25 cellular contexts compared by ENCODE assay signal in the genomic region with DNA sequence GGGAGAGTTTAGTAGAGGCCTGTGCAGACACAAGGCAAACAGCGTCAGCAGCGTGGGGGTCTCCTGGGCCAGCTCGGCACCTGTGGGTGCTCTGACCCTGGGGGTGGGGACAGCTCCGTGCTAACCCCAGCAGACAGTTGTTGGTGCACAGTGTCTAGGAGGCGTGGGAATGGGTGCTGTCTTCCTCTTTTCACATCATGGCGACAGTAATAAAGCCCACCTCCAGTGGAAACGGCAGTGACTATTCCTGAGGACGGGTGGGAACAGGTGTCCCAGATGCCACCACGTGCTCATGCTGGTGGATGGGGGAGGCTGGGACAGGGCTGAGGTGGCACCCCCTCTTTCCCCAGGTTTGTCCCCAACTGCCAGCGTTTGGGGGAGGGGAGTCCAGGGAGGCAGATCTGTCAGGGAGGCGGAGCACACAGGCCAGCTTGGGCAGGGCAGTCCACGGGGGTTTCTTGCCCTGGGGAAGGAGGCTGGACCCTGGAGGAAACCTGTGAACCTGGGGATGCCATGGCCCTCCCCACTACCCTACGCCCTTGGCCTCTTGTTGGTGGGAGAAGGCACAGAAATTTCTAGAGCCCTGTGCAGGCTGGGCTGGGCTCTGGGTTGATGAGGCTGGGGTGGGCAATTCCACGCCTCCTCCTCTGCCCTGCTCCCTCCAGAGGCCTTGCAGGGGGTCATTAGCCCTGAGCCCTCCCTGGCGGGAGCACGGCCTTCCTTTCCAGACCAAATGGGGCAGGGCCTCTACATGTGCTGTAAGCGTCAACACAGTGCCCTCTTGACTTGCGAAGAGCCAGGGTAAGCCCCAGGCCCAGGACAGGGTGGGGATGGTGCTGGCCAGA. TPM values are rescaled to one million over a fixed set of nuclear protein-coding genes. Genes with fewer than 3 reads are reported as not detected.
DNase-seq lines count a peak whose midpoint lies in the region; FAIRE-seq and TF ChIP-seq lines count a peak whose summit lies in the region.
"Had no signal": no experiment of that assay in that cellular context is flagged by ENCODE, and none has a peak within 500 bp of the region (broad histone marks: within the 10 kb centered on the region; RNA-seq: fewer than 3 reads in every experiment).

No MANE protein-coding gene starts in this region.

- peak overlapping the region; percentile 81 for H2AK5ac ChIP-seq in neuronal stem cell (ENCODE audit: low read depth, low read length)

- H2AFZ ChIP-seq in Karpas-422 (ENCODE audit: low read length) (no peak overlapping the region), astrocyte (ENCODE audit: low read depth, low read length) (no peak overlapping the region), neuronal stem cell (ENCODE audit: low read length) (no peak overlapping the region), PC-9 (no peak overlapping the region)
- H2AFZ ChIP-seq: parathyroid adenoma had no signal

- no peak overlapping the region for H3K14ac ChIP-seq in neuronal stem cell (ENCODE audit: low read length)

- POLR2A ChIA-PET in PC-9 (lab: Charles Lee; ENCODE audit: unreplicated experiment): interaction anchor here (0.5 kb wide), 1 partner anchor 39 kb away, joined by 3 read pairs; no protein-coding TSS in a partner anchor

- H3K9me3 ChIP-seq in BLaER1 treated with 17β-estradiol and CSF1 and Interleukin-3, amounts not matched to agents 10 nM and 100 nM (replicated peaks in 1 of 11): no peaks in the 10 kb centered on the region
- H3K9me3 ChIP-seq in Karpas-422 (ENCODE audit: low read length) (no peaks in the 10 kb centered on the region), astrocyte (ENCODE audit: insufficient read depth, low read depth, low read length) (no peaks in the 10 kb centered on the region), neuronal stem cell (replicated peaks in 1 of 2; ENCODE audit: control insufficient read depth in 2 of 2, insufficient read depth in 1 of 2, low read depth in 1 of 2, low read length in 2 of 2) (peaks cover 0 to 1% of the 10 kb centered on the region in 2 donors), PC-9 (ENCODE audit: insufficient read depth, low read depth) (no peaks in the 10 kb centered on the region), Peyer's patch (no peaks in the 10 kb centered on the region)
- H3K9me3 ChIP-seq: gastroesophageal sphincter, right atrium auricular region, upper lobe of left lung had no signal

- no peaks in the 10 kb centered on the region for H3K27me3 Mint-ChIP-seq in astrocyte (ENCODE audit: low read depth, unreplicated experiment)
- H3K27me3 Mint-ChIP-seq: naive thymus-derived CD8-positive, alpha-beta T cell had no signal

- no peak overlapping the region; a peak in 1 of 20 replicates for H3K4me3 ChIP-seq in BLaER1 treated with 17β-estradiol and CSF1 and Interleukin-3, amounts not matched to agents 10 nM and 100 nM
- H3K4me3 ChIP-seq in Karpas-422 (ENCODE audit: low read length) (no peak overlapping the region), astrocyte (ENCODE audit: insufficient read depth, low read depth, low read length) (no peak overlapping the region), neuronal stem cell (ENCODE audit: low read length in 2 of 2) (no peak overlapping the region), PC-9 (no peak overlapping the region), Peyer's patch (no peak overlapping the region)
- H3K4me3 ChIP-seq: dorsolateral prefrontal cortex, gastroesophageal sphincter, right atrium auricular region, SK-N-MC, upper lobe of left lung had no signal

- WGBS in neuronal stem cell (ENCODE audit: extremely low coverage in 2 of 2, insufficient read length in 2 of 2, insufficient replicate concordance in 1 of 2), 2 donors: no CpG with 5 or more reads among the region's 18 CpGs

- peak overlapping the region; percentile 72 for H2BK120ac ChIP-seq in neuronal stem cell (ENCODE audit: low read depth, low read length)

- peaks cover 58 to 67% (median 60%) of the 10 kb centered on the region in 10 experiments for H3K4me1 ChIP-seq in BLaER1 treated with 17β-estradiol and CSF1 and Interleukin-3, amounts not matched to agents 10 nM and 100 nM
- H3K4me1 ChIP-seq in Karpas-422 (ENCODE audit: low read length) (peaks cover 38% of the 10 kb centered on the region), astrocyte (ENCODE audit: insufficient read depth, low read length) (peaks cover 22% of the 10 kb centered on the region), neuronal stem cell (ENCODE audit: control insufficient read depth in 2 of 2, insufficient read depth in 1 of 2, low read depth in 1 of 2, low read length in 2 of 2) (peaks cover 5 to 16% of the 10 kb centered on the region in 2 donors), PC-9 (replicated peaks; ENCODE audit: insufficient read depth) (peaks cover 14% of the 10 kb centered on the region), Peyer's patch (peaks cover 6 to 29% (median 11%) of the 10 kb centered on the region in 4 donors)

- H3F3A ChIP-seq in PC-9 (ENCODE audit: insufficient read depth, low read depth): peaks cover 16% of the 10 kb centered on the region

- H2BK12ac ChIP-seq in neuronal stem cell (ENCODE audit: low read length): no peak overlapping the region

- DNase-seq in Karpas-422 (no peak), astrocyte (ENCODE audit: low read depth) (no peak), neuronal stem cell (ENCODE audit: low spot score) (no peak), SIG-M5 (lab: John Stamatoyannopoulos, UW) (no peak), PC-9 (no peak), Peyer's patch (no peak)
- DNase-seq: activated naive CD4-positive, alpha-beta T cell; activated T-cell treated with anti-CD3 and anti-CD28 coated beads, Interleukin-2, amount 50 U/mL, for 4 hours; CD8-positive, alpha-beta T cell; dorsolateral prefrontal cortex; GOT3; midbrain; naive thymus-derived CD8-positive, alpha-beta T cell; NCI-H2029; stimulated activated CD4-positive, alpha-beta T cell treated with anti-CD3 and anti-CD28 coated beads, Interleukin-4, amount 100 ng/mL, for 24 hours; substantia nigra; T-helper 2 cell had no signal

- H4K91ac ChIP-seq in neuronal stem cell (ENCODE audit: low read depth, low read length, poor library complexity): no peak overlapping the region

- no peak overlapping the region for H3K27ac Mint-ChIP-seq in astrocyte (ENCODE audit: unreplicated experiment)
- H3K27ac Mint-ChIP-seq: CD8-positive, alpha-beta T cell; naive thymus-derived CD8-positive, alpha-beta T cell; stimulated activated effector memory CD8-positive, alpha-beta T cell treated with anti-CD3 and anti-CD28 coated beads, Interleukin-12 subunit alpha, Interleukin-12 subunit beta, amount 100 ng/mL, for 72 hours had no signal

- no peak for FAIRE-seq in astrocyte (lab: Jason Lieb, UNC)

- H2BK5ac ChIP-seq in neuronal stem cell (ENCODE audit: low read length): peak overlapping the region; percentile 48

- TF ChIP-seq CTCF in astrocyte (IDR thresholded peaks at IDR 0.05; ENCODE audit: insufficient read depth, low read depth, low read length): no peak
- TF ChIP-seq CTCF in PC-9 (conservative IDR thresholded peaks at IDR 0.05): no peak
- no peak for TF ChIP-seq CTCF in Peyer's patch (IDR thresholded peaks at IDR 0.05)

- peak overlapping the region; percentile 42 to 100 (median 84) for H3K4me2 ChIP-seq in BLaER1 treated with 17β-estradiol and CSF1 and Interleukin-3, amounts not matched to agents 10 nM and 100 nM
- H3K4me2 ChIP-seq in Karpas-422 (ENCODE audit: low read depth, low read length, poor library complexity, severe bottlenecking) (peak overlapping the region; percentile 10), astrocyte (ENCODE audit: low read length) (peak overlapping the region; percentile 32), neuronal stem cell (ENCODE audit: insufficient read depth, low read length, poor library complexity, severe bottlenecking) (no peak overlapping the region), PC-9 (no peak overlapping the region)

- H3K36me3 ChIP-seq in BLaER1 treated with 17β-estradiol and CSF1 and Interleukin-3, amounts not matched to agents 10 nM and 100 nM: no peaks in the 10 kb centered on the region; a peak in 1 of 22 replicates
- H3K36me3 ChIP-seq in Karpas-422 (ENCODE audit: insufficient read depth, low read length) (no peaks in the 10 kb centered on the region), astrocyte (ENCODE audit: insufficient read depth, low read length) (no peaks in the 10 kb centered on the region), neuronal stem cell (replicated peaks in 1 of 2; ENCODE audit: control insufficient read depth in 2 of 2, insufficient read depth in 2 of 2, low read length in 2 of 2) (no peaks in the 10 kb centered on the region), PC-9 (ENCODE audit: low read depth) (no peaks in the 10 kb centered on the region), Peyer's patch (no peaks in the 10 kb centered on the region)
- H3K36me3 ChIP-seq: brain microvascular endothelial cell, gastroesophageal sphincter, right atrium auricular region, upper lobe of left lung had no signal

- H3K23ac ChIP-seq in neuronal stem cell (ENCODE audit: low read depth, low read length, poor library complexity): peak overlapping the region; percentile 43

- H3K9me2 ChIP-seq in Karpas-422 (replicated peaks; ENCODE audit: insufficient read depth, low read length): no peaks in the 10 kb centered on the region
- H3K9me2 ChIP-seq in PC-9 (ENCODE audit: insufficient read depth): no peaks in the 10 kb centered on the region

- no peaks in the 10 kb centered on the region for H3K9me3 Mint-ChIP-seq in astrocyte (ENCODE audit: unreplicated experiment)
- H3K9me3 Mint-ChIP-seq: activated T-cell treated with anti-CD3 and anti-CD28 coated beads, Interleukin-2, amount 50 U/mL, for 4 hours; CD8-positive, alpha-beta T cell; naive thymus-derived CD8-positive, alpha-beta T cell; stimulated activated effector memory CD8-positive, alpha-beta T cell treated with anti-CD3 and anti-CD28 coated beads, Interleukin-12 subunit alpha, Interleukin-12 subunit beta, amount 100 ng/mL, for 72 hours had no signal

- H3K18ac ChIP-seq in neuronal stem cell (ENCODE audit: low read length): no peak overlapping the region

- H3K27ac ChIP-seq in BLaER1 treated with 17β-estradiol and CSF1 and Interleukin-3, amounts not matched to agents 10 nM and 100 nM: peak overlapping the region in 2 of 11 experiments; percentile 23 to 47; a peak in 2 of 22 replicates
- H3K27ac ChIP-seq in Karpas-422 (ENCODE audit: low read length) (no peak overlapping the region), astrocyte (ENCODE audit: low read depth, low read length) (no peak overlapping the region), neuronal stem cell (replicated peaks; ENCODE audit: low read length) (no peak overlapping the region), PC-9 (no peak overlapping the region), Peyer's patch (no peak overlapping the region)
- H3K27ac ChIP-seq: brain microvascular endothelial cell, dorsolateral prefrontal cortex, parathyroid adenoma, right atrium auricular region, SK-N-MC had no signal

- H3K4me3 Mint-ChIP-seq in astrocyte (ENCODE audit: unreplicated experiment): no peak overlapping the region
- H3K4me3 Mint-ChIP-seq: activated T-cell treated with anti-CD3 and anti-CD28 coated beads, Interleukin-2, amount 50 U/mL, for 4 hours; CD8-positive, alpha-beta T cell; stimulated activated effector memory CD8-positive, alpha-beta T cell treated with anti-CD3 and anti-CD28 coated beads, Interleukin-12 subunit alpha, Interleukin-12 subunit beta, amount 100 ng/mL, for 72 hours had no signal

- no peak for TF ChIP-seq POLR2A in Peyer's patch (IDR thresholded peaks at IDR 0.05)

- CTCF ChIA-PET in PC-9 (lab: Charles Lee): no interaction called here

- H2BK15ac ChIP-seq in neuronal stem cell (ENCODE audit: low read length): no peak overlapping the region

- BruUV-seq in PC-9 (replicated peaks; lab: Mats Ljungman, UMichigan): no TSS peak

- H3K79me2 ChIP-seq in Karpas-422 (ENCODE audit: low read length): no peaks in the 10 kb centered on the region
- no peaks in the 10 kb centered on the region for H3K79me2 ChIP-seq in astrocyte (ENCODE audit: insufficient read depth, low read length)
- no peaks in the 10 kb centered on the region for H3K79me2 ChIP-seq in PC-9 (ENCODE audit: low read depth)

- H3K9ac ChIP-seq in BLaER1 treated with 17β-estradiol and CSF1 and Interleukin-3, amounts not matched to agents 10 nM and 100 nM: peak overlapping the region in 4 of 11 experiments; percentile 29 to 49 (median 43); a peak in 6 of 22 replicates
- H3K9ac ChIP-seq in Karpas-422 (ENCODE audit: low read length) (no peak overlapping the region), astrocyte (ENCODE audit: low read length) (no peak overlapping the region), neuronal stem cell (ENCODE audit: low read depth, low read length, poor library complexity) (no peak overlapping the region)
- H3K9ac ChIP-seq: parathyroid adenoma had no signal

- peaks cover 4% of the 10 kb centered on the region for H3K36me3 Mint-ChIP-seq in astrocyte (ENCODE audit: low read depth, unreplicated experiment)
- H3K36me3 Mint-ChIP-seq: CD8-positive, alpha-beta T cell; naive thymus-derived CD8-positive, alpha-beta T cell; stimulated activated effector memory CD8-positive, alpha-beta T cell treated with anti-CD3 and anti-CD28 coated beads, Interleukin-12 subunit alpha, Interleukin-12 subunit beta, amount 100 ng/mL, for 72 hours had no signal

- peaks cover 0 to 53% (median 38%) of the 10 kb centered on the region in 11 experiments; a peak in 19 of 22 replicates for H4K20me1 ChIP-seq in BLaER1 treated with 17β-estradiol and CSF1 and Interleukin-3, amounts not matched to agents 10 nM and 100 nM
- peaks cover 6% of the 10 kb centered on the region; the same call in 1 of the 2 replicates for H4K20me1 ChIP-seq in Karpas-422 (ENCODE audit: insufficient read depth, low read depth, low read length)
- peaks cover 32% of the 10 kb centered on the region for H4K20me1 ChIP-seq in astrocyte (ENCODE audit: insufficient read depth, low read length)
- H4K20me1 ChIP-seq in PC-9 (ENCODE audit: insufficient read depth): peaks cover 4% of the 10 kb centered on the region

- H4K8ac ChIP-seq in neuronal stem cell (ENCODE audit: low read depth, low read length): no peak overlapping the region

- 0 out of 22 replicates have a peak, but pooled peaks cover 0 to 7% (median 0%) of the 10 kb centered on the region in 11 experiments for H3K27me3 ChIP-seq in BLaER1 treated with 17β-estradiol and CSF1 and Interleukin-3, amounts not matched to agents 10 nM and 100 nM
- H3K27me3 ChIP-seq in Karpas-422 (ENCODE audit: low read length) (no peaks in the 10 kb centered on the region), astrocyte (ENCODE audit: insufficient read depth, low read length) (no peaks in the 10 kb centered on the region), neuronal stem cell (ENCODE audit: control insufficient read depth in 3 of 3, insufficient read depth in 3 of 3, low read depth in 1 of 3, low read length in 3 of 3) (peaks cover 20 to 35% (median 27%) of the 10 kb centered on the region in 3 experiments), PC-9 (ENCODE audit: insufficient read depth, low read depth) (no peaks in the 10 kb centered on the region), Peyer's patch (no peaks in the 10 kb centered on the region)
- H3K27me3 ChIP-seq: brain microvascular endothelial cell, gastroesophageal sphincter, right atrium auricular region, upper lobe of left lung had no signal

- peaks cover 5% of the 10 kb centered on the region for H3K79me1 ChIP-seq in neuronal stem cell (ENCODE audit: low read depth, low read length)

- H3K4me1 Mint-ChIP-seq in astrocyte (ENCODE audit: low read depth, unreplicated experiment): peaks cover 10% of the 10 kb centered on the region

- H3K4ac ChIP-seq in neuronal stem cell (ENCODE audit: low read length): no peak overlapping the region

- intact Hi-C loops in PC-9 (cut with micrococcal nuclease; ENCODE audit: unreplicated experiment): no loop called here

RNA-seq across cellular contexts. Expression of a gene that starts 3.8 kb away (rescaled TPM):
- total RNA-seq in Karpas-422 (2014; rRNA removed; shearing (Covaris generic); ENCODE audit: low replicate concordance): 0.45 and 2.6 TPM in 2 replicates
- total RNA-seq in astrocyte: 6.6 and 6.9 TPM in 2 replicates
- polyA plus RNA-seq in neuronal stem cell (2013, experiment 1 of 2): 0.95 TPM
- polyA plus RNA-seq in neuronal stem cell (2013, experiment 2 of 2): 0.87 TPM
- total RNA-seq in PC-9 (2021): 4.2 and 6.1 TPM in 2 replicates
- 10 to 100 TPM in 2 of 4 donors, 1 to 10 TPM in 2; 2.5 to 14.7 (median 10.9) TPM for total RNA-seq in Peyer's patch

RNA-seq across cellular contexts. Expression of a gene that starts 9.2 kb away (rescaled TPM):
- total RNA-seq in Karpas-422 (2014; rRNA removed; shearing (Covaris generic); ENCODE audit: low replicate concordance): 70.4 and 127 TPM in 2 replicates
- total RNA-seq in astrocyte (148 and 155 TPM in 2 replicates), PC-9 (2021) (107 and 144 TPM in 2 replicates), Peyer's patch (100 to 1,000 TPM in 2 of 4 donors, 10 to 100 TPM in 2; 85.6 to 259 (median 111) TPM)
- 84.4 TPM for polyA plus RNA-seq in neuronal stem cell (2013, experiment 1 of 2)
- polyA plus RNA-seq in neuronal stem cell (2013, experiment 2 of 2): 82.3 TPM

RNA-seq across cellular contexts. Expression of a gene that starts 51.8 kb away (rescaled TPM):
- 68.1 and 212 TPM in 2 replicates for total RNA-seq in Karpas-422 (2014; rRNA removed; shearing (Covaris generic); ENCODE audit: low replicate concordance)
- total RNA-seq in astrocyte (46.4 and 51.0 TPM in 2 replicates), PC-9 (2021) (85.8 and 116 TPM in 2 replicates), Peyer's patch (100 to 1,000 TPM in 3 of 4 donors, 10 to 100 TPM in 1; 64.6 to 144 (median 115) TPM)
- polyA plus RNA-seq in neuronal stem cell (2013, experiment 1 of 2): 109 TPM
- 114 TPM for polyA plus RNA-seq in neuronal stem cell (2013, experiment 2 of 2)

Comparison
In these comparisons a context has a peak if more than half of its experiments do, and no peak if none do; other contexts are left out.
1. H3K4me2 ChIP-seq: peak in BLaER1 treated with 17β-estradiol and CSF1 and Interleukin-3, amounts not matched to agents 10 nM and 100 nM (11 of 11), Karpas-422 (single experiment) and astrocyte (single experiment); none in neuronal stem cell (single experiment) and PC-9 (single experiment).